Comparison of ENCODE assay signal across 10 cellular contexts in genomic region chr3:12004741-12005513, GRCh38. TPM values are rescaled to one million over a fixed set of nuclear protein-coding genes. Genes with fewer than 3 reads are reported as not detected.
DNase-seq lines count a peak whose midpoint lies in the region; ATAC-seq and TF ChIP-seq lines count a peak whose summit lies in the region.
"Had no signal": no experiment of that assay in that cellular context is flagged by ENCODE, and none has a peak within 500 bp of the region (broad histone marks: within the 10 kb centered on the region; RNA-seq: fewer than 3 reads in every experiment).

No MANE protein-coding gene starts in this region.

- intact Hi-C loops in psoas muscle (cut with DNase I) = no loop called here
- intact Hi-C loops in adrenal gland (cut with DNase I) = no loop called here

- H3K27ac ChIP-seq in esophagus (ENCODE audit: low read depth in 2 of 2, low read length in 1 of 2) = no peak overlapping the region
- no peak overlapping the region for H3K27ac ChIP-seq in psoas muscle
- no peak overlapping the region for H3K27ac ChIP-seq in adrenal gland
- H3K27ac ChIP-seq: SJSA1 had no signal

- H3K4me3 ChIP-seq in esophagus (ENCODE audit: low read depth in 1 of 2, low read length in 2 of 2) (peak overlapping the region; percentile 16 to 49), psoas muscle (peak overlapping the region; percentile 32), adrenal gland (no peak overlapping the region)

- H3K9me3 ChIP-seq in esophagus (ENCODE audit: control insufficient read depth in 2 of 2, insufficient read depth in 1 of 2, low read depth in 1 of 2, low read length in 1 of 2) (peaks cover 0 to 2% of the 10 kb centered on the region in 2 donors), psoas muscle (no peaks in the 10 kb centered on the region), adrenal gland (replicated peaks in 1 of 3) (no peaks in the 10 kb centered on the region)
- H3K9me3 ChIP-seq: SJSA1 had no signal

- H3K4me1 ChIP-seq in esophagus (ENCODE audit: control insufficient read depth in 2 of 2, insufficient read depth in 2 of 2, low read length in 1 of 2) = peaks cover 3% of the 10 kb centered on the region in 2 donors
- H3K4me1 ChIP-seq in psoas muscle = no peaks in the 10 kb centered on the region
- H3K4me1 ChIP-seq in adrenal gland (replicated peaks in 1 of 2) = peaks cover 0 to 2% of the 10 kb centered on the region in 2 donors

- H3K36me3 ChIP-seq in esophagus (ENCODE audit: control insufficient read depth in 2 of 2, insufficient read depth in 2 of 2, low read length in 1 of 2) (no peaks in the 10 kb centered on the region), psoas muscle (ENCODE audit: insufficient read depth in 1 of 2, low read depth in 1 of 2) (no peaks in the 10 kb centered on the region), adrenal gland (replicated peaks in 1 of 2) (no peaks in the 10 kb centered on the region)
- H3K36me3 ChIP-seq: SJSA1 had no signal

- ATAC-seq in psoas muscle (no peak), HG03025 (IDR thresholded peaks at IDR 0.05; ENCODE audit: low FRiP score, unreplicated experiment) (no peak)

- DNase-seq in NCI-H1417 (lab: John Stamatoyannopoulos, UW) (peak in 2 of 3 experiments; percentile 57 to 63), NCI-H1417 treated with DMSO at 0.1 percent for 48 hours (lab: John Stamatoyannopoulos, UW) (no peak), NCI-H146 (lab: John Stamatoyannopoulos, UW) (peak; percentile 29), psoas muscle (no peak), dermis blood vessel endothelial cell (no peak), adrenal gland (no peak)
- DNase-seq: Kasumi-1 had no signal

- TF ChIP-seq CTCF in psoas muscle (IDR thresholded peaks at IDR 0.05) = no peak
- TF ChIP-seq CTCF in adrenal gland (IDR thresholded peaks at IDR 0.05) = no peak

- 7% methylated on average over 41 to 57 of the region's 57 CpGs for WGBS in esophagus, 2 donors
- WGBS in psoas muscle, 3 donors = 6 to 9% (median 6%) methylated on average over 36 to 57 of the region's 57 CpGs
- 6 to 25% (median 9%) methylated on average over 15 to 57 of the region's 57 CpGs for WGBS in adrenal gland, 4 donors

- no peak for TF ChIP-seq POLR2A in adrenal gland (IDR thresholded peaks at IDR 0.05)

- H3K27me3 ChIP-seq in esophagus (ENCODE audit: control insufficient read depth in 1 of 2, insufficient read depth in 2 of 2, low read length in 2 of 2) = peaks cover 16 to 20% of the 10 kb centered on the region in 2 donors
- H3K27me3 ChIP-seq in psoas muscle (ENCODE audit: insufficient read depth in 3 of 3, low read length in 2 of 3) = peaks cover 10 to 80% (median 22%) of the 10 kb centered on the region in 3 donors
- H3K27me3 ChIP-seq in adrenal gland = peaks cover 4% of the 10 kb centered on the region

RNA-seq across cellular contexts. Expression of gene SYN2, which starts 0.7 kb away (rescaled TPM):
- polyA plus RNA-seq in esophagus = under 1 TPM; 0.20 to 0.24 TPM
- 1 to 10 TPM in 3 of 4 donors, under 1 TPM in 1; 0.22 to 4.0 (median 1.3) TPM for total RNA-seq in psoas muscle
- 1 to 10 TPM in 1 of 3 donors, under 1 TPM in 2; 0.74 to 1.8 (median 0.96) TPM for polyA plus RNA-seq in psoas muscle
- total RNA-seq in dermis blood vessel endothelial cell = 0.74 and 1.2 TPM in 2 replicates
- 1 to 10 TPM in 5 of 8 donors, under 1 TPM in 2, not detected in 1; 0.26 to 3.0 (median 2.2) TPM for total RNA-seq in adrenal gland
- polyA plus RNA-seq in adrenal gland = 1 to 10 TPM; 1.8 to 2.6 (median 2.5) TPM

Comparison
In these comparisons a context has a peak if more than half of its experiments do, and no peak if none do; other contexts are left out.
1. DNase-seq: peak in NCI-H1417 (2 of 3) and NCI-H146 (single experiment); none in NCI-H1417 treated with DMSO at 0.1 percent for 48 hours (single experiment), psoas muscle (0 of 2), dermis blood vessel endothelial cell (single experiment) and adrenal gland (0 of 7).
2. H3K4me3 ChIP-seq: peak in esophagus (2 of 2) and psoas muscle (single experiment); none in adrenal gland (0 of 4).